ENCODE assay signal across 1 cellular context in the genomic region with DNA sequence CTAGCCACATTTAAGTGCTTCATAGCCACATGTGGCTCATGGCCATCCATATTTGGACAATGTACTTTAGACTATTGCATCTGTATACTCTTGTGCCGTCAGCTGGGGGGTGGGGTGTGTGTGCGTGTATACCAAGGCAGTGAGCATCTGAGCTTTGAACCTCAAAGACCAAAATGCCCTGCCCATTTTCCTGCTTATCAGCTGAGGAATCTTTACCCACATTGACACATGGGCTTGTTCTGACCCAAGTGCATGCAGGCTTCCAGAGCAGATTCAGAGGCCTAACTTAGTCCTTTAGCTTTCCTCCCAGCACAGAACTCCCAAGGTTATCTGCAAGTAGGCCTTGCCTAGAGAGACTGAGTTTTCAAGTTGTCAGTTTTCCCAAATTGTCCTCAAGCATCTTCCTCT.
TF ChIP-seq lines count a peak whose summit lies in the region.

No MANE protein-coding gene starts in this region.

TF ChIP-seq in HepG2, 621 proteins besides CTCF, POLR2A, EP300 and RAD21 (continued from another document and continues in another):
- TF ChIP-seq, protein P1, sequence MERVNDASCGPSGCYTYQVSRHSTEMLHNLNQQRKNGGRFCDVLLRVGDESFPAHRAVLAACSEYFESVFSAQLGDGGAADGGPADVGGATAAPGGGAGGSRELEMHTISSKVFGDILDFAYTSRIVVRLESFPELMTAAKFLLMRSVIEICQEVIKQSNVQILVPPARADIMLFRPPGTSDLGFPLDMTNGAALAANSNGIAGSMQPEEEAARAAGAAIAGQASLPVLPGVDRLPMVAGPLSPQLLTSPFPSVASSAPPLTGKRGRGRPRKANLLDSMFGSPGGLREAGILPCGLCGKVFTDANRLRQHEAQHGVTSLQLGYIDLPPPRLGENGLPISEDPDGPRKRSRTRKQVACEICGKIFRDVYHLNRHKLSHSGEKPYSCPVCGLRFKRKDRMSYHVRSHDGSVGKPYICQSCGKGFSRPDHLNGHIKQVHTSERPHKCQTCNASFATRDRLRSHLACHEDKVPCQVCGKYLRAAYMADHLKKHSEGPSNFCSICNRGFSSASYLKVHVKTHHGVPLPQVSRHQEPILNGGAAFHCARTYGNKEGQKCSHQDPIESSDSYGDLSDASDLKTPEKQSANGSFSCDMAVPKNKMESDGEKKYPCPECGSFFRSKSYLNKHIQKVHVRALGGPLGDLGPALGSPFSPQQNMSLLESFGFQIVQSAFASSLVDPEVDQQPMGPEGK (CRISPR knock-in tag; IDR thresholded peaks at IDR 0.05) = peak; percentile 71
- TF ChIP-seq ZFP82 (CRISPR knock-in tag; IDR thresholded peaks at IDR 0.05; ENCODE audit: borderline replicate concordance) (no peak), NONO (IDR thresholded peaks at IDR 0.05) (no peak), NONO (CRISPR knock-in tag; conservative IDR thresholded peaks at IDR 0.05) (no peak; the same call in 1 of the 2 replicates), FOXC1 (CRISPR knock-in tag; IDR thresholded peaks at IDR 0.05; ENCODE audit: borderline replicate concordance) (no peak), THAP7 (CRISPR knock-in tag; IDR thresholded peaks at IDR 0.05) (no peak), ZNF556 (CRISPR knock-in tag; IDR thresholded peaks at IDR 0.05; ENCODE audit: borderline replicate concordance) (peak; percentile 71; the same call in 1 of the 2 replicates), TBX2 (CRISPR knock-in tag; IDR thresholded peaks at IDR 0.05; ENCODE audit: borderline replicate concordance) (peak; percentile 84), TBX3 (IDR thresholded peaks at IDR 0.05; ENCODE audit: borderline replicate concordance) (peak; percentile 70), RBFOX2 (IDR thresholded peaks at IDR 0.05; ENCODE audit: low read depth, low read length) (no peak), HNF1A (IDR thresholded peaks at IDR 0.05; ENCODE audit: low read depth) (no peak), HNF1A (CRISPR knock-in tag; IDR thresholded peaks at IDR 0.05; ENCODE audit: borderline replicate concordance) (peak; percentile 78; the same call in 1 of the 2 replicates), MYC (CRISPR knock-in tag; IDR thresholded peaks at IDR 0.05; ENCODE audit: borderline replicate concordance) (peak; percentile 91), MATR3 (CRISPR knock-in tag; IDR thresholded peaks at IDR 0.05) (no peak), ZFX (CRISPR knock-in tag; IDR thresholded peaks at IDR 0.05; ENCODE audit: low read depth) (peak; percentile 95), SAFB2 (CRISPR knock-in tag; IDR thresholded peaks at IDR 0.05; ENCODE audit: borderline replicate concordance, low read depth) (0 out of 2 replicates have a peak, but pooled peaks have one; percentile 29), HDAC1 (CRISPR knock-in tag; IDR thresholded peaks at IDR 0.05) (peak; percentile 86), DPF2 (CRISPR knock-in tag; IDR thresholded peaks at IDR 0.05; ENCODE audit: borderline replicate concordance, low read depth) (peak; percentile 76), KLF11 (CRISPR knock-in tag; IDR thresholded peaks at IDR 0.05) (0 out of 2 replicates have a peak, but pooled peaks have one; percentile 64), ZSCAN29 (CRISPR knock-in tag; conservative IDR thresholded peaks at IDR 0.05) (0 out of 2 replicates have a peak, but pooled peaks have one; percentile 47), SNAI1 (CRISPR knock-in tag; IDR thresholded peaks at IDR 0.05; ENCODE audit: borderline replicate concordance) (no peak), JUND (CRISPR knock-in tag; IDR thresholded peaks at IDR 0.05) (peak; percentile 25; the same call in 1 of the 2 replicates), SRSF9 (IDR thresholded peaks at IDR 0.05; ENCODE audit: borderline replicate concordance, insufficient read depth, low read depth, low read length, poor library complexity, severe bottlenecking) (no peak), ZNF572 (CRISPR knock-in tag; IDR thresholded peaks at IDR 0.05) (no peak), TEAD3 (CRISPR knock-in tag; optimal IDR thresholded peaks at IDR 0.05; ENCODE audit: borderline replicate concordance) (peak; percentile 94), ZNF382 (CRISPR knock-in tag; IDR thresholded peaks at IDR 0.05; ENCODE audit: borderline replicate concordance) (no peak), CREB1 (IDR thresholded peaks at IDR 0.05) (peak; percentile 77), CREB1 (CRISPR knock-in tag; IDR thresholded peaks at IDR 0.05) (peak; percentile 89), ZNF563 (CRISPR knock-in tag; IDR thresholded peaks at IDR 0.05) (no peak), FOSL2 (CRISPR knock-in tag; IDR thresholded peaks at IDR 0.05) (peak; percentile 82), HCFC1 (IDR thresholded peaks at IDR 0.05; ENCODE audit: low read depth, low read length) (no peak), ZSCAN31 (CRISPR knock-in tag; IDR thresholded peaks at IDR 0.05; ENCODE audit: low read depth) (0 out of 2 replicates have a peak, but pooled peaks have one; percentile 37), BRD4 (CRISPR knock-in tag; IDR thresholded peaks at IDR 0.05) (no peak), SIN3B (IDR thresholded peaks at IDR 0.05; ENCODE audit: low read length) (no peak), XRCC5 (optimal IDR thresholded peaks at IDR 0.05; ENCODE audit: low read length) (peak; percentile 82), ZNF180 (CRISPR knock-in tag; IDR thresholded peaks at IDR 0.05; ENCODE audit: borderline replicate concordance, low read depth) (no peak), ZNF839 (CRISPR knock-in tag; IDR thresholded peaks at IDR 0.05; ENCODE audit: borderline replicate concordance) (no peak), BHLHE40 (IDR thresholded peaks at IDR 0.05; ENCODE audit: low read length) (peak; percentile 78), CEBPG (CRISPR knock-in tag; IDR thresholded peaks at IDR 0.05) (peak; percentile 92), ZNF644 (CRISPR knock-in tag; IDR thresholded peaks at IDR 0.05; ENCODE audit: low read depth) (peak; percentile 81), ATF7 (IDR thresholded peaks at IDR 0.05) (peak; percentile 68), ATF7 (CRISPR knock-in tag; IDR thresholded peaks at IDR 0.05) (peak; percentile 74; the same call in 1 of the 2 replicates), ZNF557 (CRISPR knock-in tag; IDR thresholded peaks at IDR 0.05) (no peak), ZNF816 (CRISPR knock-in tag; IDR thresholded peaks at IDR 0.05; ENCODE audit: borderline replicate concordance) (no peak), PBX2 (CRISPR knock-in tag; IDR thresholded peaks at IDR 0.05) (no peak), NFE2L2 (IDR thresholded peaks at IDR 0.05; ENCODE audit: low read length) (no peak), ETV5 (CRISPR knock-in tag; IDR thresholded peaks at IDR 0.05; ENCODE audit: borderline replicate concordance) (no peak; the same call in 1 of the 2 replicates), ZNF230 (CRISPR knock-in tag; IDR thresholded peaks at IDR 0.05) (peak; percentile 65; the same call in 1 of the 2 replicates), HIC2 (CRISPR knock-in tag; IDR thresholded peaks at IDR 0.05; ENCODE audit: low read depth) (peak; percentile 59; the same call in 1 of the 2 replicates), FUBP1 (CRISPR knock-in tag; IDR thresholded peaks at IDR 0.05; ENCODE audit: borderline replicate concordance) (no peak), HDAC6 (IDR thresholded peaks at IDR 0.05; ENCODE audit: low read depth, low read length) (no peak), ATAD3A (CRISPR knock-in tag; IDR thresholded peaks at IDR 0.05) (no peak), RCOR2 (CRISPR knock-in tag; IDR thresholded peaks at IDR 0.05) (peak; percentile 71; the same call in 1 of the 2 replicates)
- TF ChIP-seq, protein P2, sequence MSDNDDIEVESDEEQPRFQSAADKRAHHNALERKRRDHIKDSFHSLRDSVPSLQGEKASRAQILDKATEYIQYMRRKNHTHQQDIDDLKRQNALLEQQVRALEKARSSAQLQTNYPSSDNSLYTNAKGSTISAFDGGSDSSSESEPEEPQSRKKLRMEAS (IDR thresholded peaks at IDR 0.05) = peak; percentile 93
- TF ChIP-seq, protein P3, sequence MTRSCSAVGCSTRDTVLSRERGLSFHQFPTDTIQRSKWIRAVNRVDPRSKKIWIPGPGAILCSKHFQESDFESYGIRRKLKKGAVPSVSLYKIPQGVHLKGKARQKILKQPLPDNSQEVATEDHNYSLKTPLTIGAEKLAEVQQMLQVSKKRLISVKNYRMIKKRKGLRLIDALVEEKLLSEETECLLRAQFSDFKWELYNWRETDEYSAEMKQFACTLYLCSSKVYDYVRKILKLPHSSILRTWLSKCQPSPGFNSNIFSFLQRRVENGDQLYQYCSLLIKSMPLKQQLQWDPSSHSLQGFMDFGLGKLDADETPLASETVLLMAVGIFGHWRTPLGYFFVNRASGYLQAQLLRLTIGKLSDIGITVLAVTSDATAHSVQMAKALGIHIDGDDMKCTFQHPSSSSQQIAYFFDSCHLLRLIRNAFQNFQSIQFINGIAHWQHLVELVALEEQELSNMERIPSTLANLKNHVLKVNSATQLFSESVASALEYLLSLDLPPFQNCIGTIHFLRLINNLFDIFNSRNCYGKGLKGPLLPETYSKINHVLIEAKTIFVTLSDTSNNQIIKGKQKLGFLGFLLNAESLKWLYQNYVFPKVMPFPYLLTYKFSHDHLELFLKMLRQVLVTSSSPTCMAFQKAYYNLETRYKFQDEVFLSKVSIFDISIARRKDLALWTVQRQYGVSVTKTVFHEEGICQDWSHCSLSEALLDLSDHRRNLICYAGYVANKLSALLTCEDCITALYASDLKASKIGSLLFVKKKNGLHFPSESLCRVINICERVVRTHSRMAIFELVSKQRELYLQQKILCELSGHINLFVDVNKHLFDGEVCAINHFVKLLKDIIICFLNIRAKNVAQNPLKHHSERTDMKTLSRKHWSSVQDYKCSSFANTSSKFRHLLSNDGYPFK (CRISPR knock-in tag; IDR thresholded peaks at IDR 0.05; ENCODE audit: borderline replicate concordance) = no peak
